Comparison of ENCODE assay signal across 1 cellular context in the genomic region with DNA sequence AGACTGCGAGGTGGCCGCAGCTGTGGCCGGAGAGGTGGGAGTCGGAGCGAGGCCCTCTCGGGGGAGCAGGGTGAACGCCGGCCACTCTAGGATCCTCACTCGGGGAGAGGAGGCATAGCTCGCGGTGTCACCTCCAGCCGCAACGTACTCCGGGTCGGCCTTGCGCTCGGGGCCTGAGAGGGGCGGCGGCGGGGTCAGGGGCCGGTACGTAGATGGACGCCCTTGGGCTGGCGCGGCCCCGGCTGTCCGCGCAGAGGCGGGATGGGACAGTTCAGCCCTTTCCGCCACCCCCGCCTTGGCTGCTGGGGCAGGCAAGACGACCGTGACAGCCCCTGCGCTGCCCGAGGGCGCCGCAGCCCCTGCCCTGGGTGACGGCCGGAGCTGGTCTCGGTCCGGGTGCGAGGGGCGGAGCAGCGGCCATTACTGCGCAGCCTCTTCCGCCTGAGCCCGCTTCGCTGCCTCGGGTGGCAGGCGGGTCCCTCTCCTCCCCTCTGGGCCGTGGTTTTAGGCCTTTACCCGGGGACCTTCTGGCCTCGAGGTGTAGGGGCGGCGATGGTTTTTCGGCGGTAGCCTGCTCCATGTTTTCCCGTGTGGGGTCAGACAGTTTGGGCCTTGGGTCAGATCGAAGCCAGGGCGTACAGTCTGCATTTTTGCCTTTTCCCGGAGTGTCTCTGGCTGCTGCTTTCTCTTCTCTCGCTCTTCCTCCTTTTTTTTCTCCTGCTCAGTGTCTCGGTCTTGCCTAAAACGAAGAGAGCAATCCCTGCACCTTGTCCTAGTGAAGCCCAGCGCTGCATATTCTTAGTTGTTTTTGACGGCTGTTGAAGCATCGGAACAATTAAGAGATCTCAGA.
TF ChIP-seq lines count a peak whose summit lies in the region.

No MANE protein-coding gene starts in this region.

TF ChIP-seq in HEK293, 187 proteins besides CTCF, POLR2A, EP300 and RAD21 (continued from another document and continues in another):
- TF ChIP-seq, protein P1, sequence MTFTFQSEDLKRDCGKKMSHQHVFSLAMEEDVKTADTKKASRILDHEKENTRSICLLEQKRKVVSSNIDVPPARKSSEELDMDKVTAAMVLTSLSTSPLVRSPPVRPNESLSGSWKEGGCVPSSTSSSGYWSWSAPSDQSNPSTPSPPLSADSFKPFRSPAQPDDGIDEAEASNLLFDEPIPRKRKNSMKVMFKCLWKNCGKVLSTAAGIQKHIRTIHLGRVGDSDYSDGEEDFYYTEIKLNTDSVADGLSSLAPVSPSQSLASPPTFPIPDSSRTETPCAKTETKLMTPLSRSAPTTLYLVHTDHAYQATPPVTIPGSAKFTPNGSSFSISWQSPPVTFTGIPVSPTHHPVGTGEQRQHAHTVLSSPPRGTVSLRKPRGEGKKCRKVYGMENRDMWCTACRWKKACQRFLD (tag by site-specific recombination; IDR thresholded peaks at IDR 0.05), result peak; percentile 54; the same call in 1 of the 2 replicates
- TF ChIP-seq KLF9 (tag by site-specific recombination; IDR thresholded peaks at IDR 0.05; ENCODE audit: low read depth) (peak; percentile 60; the same call in 1 of the 2 replicates), MYNN (tag by site-specific recombination; IDR thresholded peaks at IDR 0.05; ENCODE audit: borderline replicate concordance) (peak; percentile 10; the same call in 1 of the 2 replicates), ZNF169 (tag by site-specific recombination; IDR thresholded peaks at IDR 0.05) (no peak), ZNF768 (tag by site-specific recombination; IDR thresholded peaks at IDR 0.05) (no peak), ZFP3 (tag by site-specific recombination; IDR thresholded peaks at IDR 0.05; ENCODE audit: low read depth) (no peak), ZNF274 (IDR thresholded peaks at IDR 0.05; ENCODE audit: low read length) (no peak), ZNF274 (tag by site-specific recombination; IDR thresholded peaks at IDR 0.05; ENCODE audit: borderline replicate concordance) (no peak), ZNF184 (tag by site-specific recombination; IDR thresholded peaks at IDR 0.05) (no peak), FEZF1 (tag by site-specific recombination; IDR thresholded peaks at IDR 0.05) (no peak), ZNF677 (tag by site-specific recombination; IDR thresholded peaks at IDR 0.05) (no peak), ZNF19 (tag by site-specific recombination; IDR thresholded peaks at IDR 0.05; ENCODE audit: low read depth) (no peak), ZNF521 (tag by site-specific recombination; IDR thresholded peaks at IDR 0.05) (no peak), ZNF585B (tag by site-specific recombination; IDR thresholded peaks at IDR 0.05) (no peak), ZNF2 (tag by site-specific recombination; IDR thresholded peaks at IDR 0.05) (peak; percentile 46; the same call in 1 of the 2 replicates), BCL11B (tag by site-specific recombination; IDR thresholded peaks at IDR 0.05; ENCODE audit: low read depth) (peak; percentile 82; the same call in 1 of the 2 replicates), ZNF623 (tag by site-specific recombination; IDR thresholded peaks at IDR 0.05) (no peak), SP3 (tag by site-specific recombination; IDR thresholded peaks at IDR 0.05) (peak; percentile 56), GFI1B (tag by site-specific recombination; IDR thresholded peaks at IDR 0.05) (no peak), ZBTB8A (tag by site-specific recombination; IDR thresholded peaks at IDR 0.05) (peak; percentile 62), ZNF624 (tag by site-specific recombination; IDR thresholded peaks at IDR 0.05) (no peak), ZNF354C (tag by site-specific recombination; IDR thresholded peaks at IDR 0.05; ENCODE audit: borderline replicate concordance, low read depth) (no peak), ZBTB48 (tag by site-specific recombination; IDR thresholded peaks at IDR 0.05) (peak; percentile 76), HOXD13 (CRISPR knock-in tag; IDR thresholded peaks at IDR 0.05; ENCODE audit: borderline replicate concordance) (peak; percentile 73; the same call in 1 of the 2 replicates), ZNF426 (tag by site-specific recombination; IDR thresholded peaks at IDR 0.05) (no peak), ZNF335 (tag by site-specific recombination; conservative IDR thresholded peaks at IDR 0.05) (peak; percentile 97), ZFHX2 (tag by site-specific recombination; conservative IDR thresholded peaks at IDR 0.05) (peak; percentile 44; the same call in 1 of the 2 replicates), ZNF792 (tag by site-specific recombination; IDR thresholded peaks at IDR 0.05) (no peak; the same call in 1 of the 2 replicates), ZNF76 (tag by site-specific recombination; IDR thresholded peaks at IDR 0.05; ENCODE audit: borderline replicate concordance, low read depth) (no peak), GLIS2 (tag by site-specific recombination; IDR thresholded peaks at IDR 0.05) (peak; percentile 25; the same call in 1 of the 2 replicates), ZNF23 (tag by site-specific recombination; IDR thresholded peaks at IDR 0.05; ENCODE audit: borderline replicate concordance) (no peak), ZNF140 (tag by site-specific recombination; IDR thresholded peaks at IDR 0.05) (no peak), HOXA7 (CRISPR knock-in tag; IDR thresholded peaks at IDR 0.05; ENCODE audit: borderline replicate concordance) (no peak), ZFP41 (tag by site-specific recombination; IDR thresholded peaks at IDR 0.05; ENCODE audit: borderline replicate concordance) (no peak), ZNF701 (tag by site-specific recombination; IDR thresholded peaks at IDR 0.05) (no peak), ZNF266 (tag by site-specific recombination; IDR thresholded peaks at IDR 0.05; ENCODE audit: low read depth) (no peak), KLF8 (tag by site-specific recombination; IDR thresholded peaks at IDR 0.05) (peak; percentile 55; the same call in 1 of the 2 replicates), GLIS1 (tag by site-specific recombination; IDR thresholded peaks at IDR 0.05) (no peak), ZNF174 (tag by site-specific recombination; IDR thresholded peaks at IDR 0.05) (no peak), TCF7L2 (IDR thresholded peaks at IDR 0.05; ENCODE audit: borderline replicate concordance, low read depth, low read length) (no peak), ZNF548 (tag by site-specific recombination; IDR thresholded peaks at IDR 0.05) (no peak), ZNF350 (tag by site-specific recombination; IDR thresholded peaks at IDR 0.05) (no peak), ZNF48 (tag by site-specific recombination; IDR thresholded peaks at IDR 0.05) (no peak), KLF10 (tag by site-specific recombination; IDR thresholded peaks at IDR 0.05) (no peak), ZNF596 (tag by site-specific recombination; IDR thresholded peaks at IDR 0.05) (no peak)
- TF ChIP-seq, protein P2, sequence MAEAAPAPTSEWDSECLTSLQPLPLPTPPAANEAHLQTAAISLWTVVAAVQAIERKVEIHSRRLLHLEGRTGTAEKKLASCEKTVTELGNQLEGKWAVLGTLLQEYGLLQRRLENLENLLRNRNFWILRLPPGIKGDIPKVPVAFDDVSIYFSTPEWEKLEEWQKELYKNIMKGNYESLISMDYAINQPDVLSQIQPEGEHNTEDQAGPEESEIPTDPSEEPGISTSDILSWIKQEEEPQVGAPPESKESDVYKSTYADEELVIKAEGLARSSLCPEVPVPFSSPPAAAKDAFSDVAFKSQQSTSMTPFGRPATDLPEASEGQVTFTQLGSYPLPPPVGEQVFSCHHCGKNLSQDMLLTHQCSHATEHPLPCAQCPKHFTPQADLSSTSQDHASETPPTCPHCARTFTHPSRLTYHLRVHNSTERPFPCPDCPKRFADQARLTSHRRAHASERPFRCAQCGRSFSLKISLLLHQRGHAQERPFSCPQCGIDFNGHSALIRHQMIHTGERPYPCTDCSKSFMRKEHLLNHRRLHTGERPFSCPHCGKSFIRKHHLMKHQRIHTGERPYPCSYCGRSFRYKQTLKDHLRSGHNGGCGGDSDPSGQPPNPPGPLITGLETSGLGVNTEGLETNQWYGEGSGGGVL (tag by site-specific recombination; IDR thresholded peaks at IDR 0.05), result no peak
- TF ChIP-seq, protein P3, sequence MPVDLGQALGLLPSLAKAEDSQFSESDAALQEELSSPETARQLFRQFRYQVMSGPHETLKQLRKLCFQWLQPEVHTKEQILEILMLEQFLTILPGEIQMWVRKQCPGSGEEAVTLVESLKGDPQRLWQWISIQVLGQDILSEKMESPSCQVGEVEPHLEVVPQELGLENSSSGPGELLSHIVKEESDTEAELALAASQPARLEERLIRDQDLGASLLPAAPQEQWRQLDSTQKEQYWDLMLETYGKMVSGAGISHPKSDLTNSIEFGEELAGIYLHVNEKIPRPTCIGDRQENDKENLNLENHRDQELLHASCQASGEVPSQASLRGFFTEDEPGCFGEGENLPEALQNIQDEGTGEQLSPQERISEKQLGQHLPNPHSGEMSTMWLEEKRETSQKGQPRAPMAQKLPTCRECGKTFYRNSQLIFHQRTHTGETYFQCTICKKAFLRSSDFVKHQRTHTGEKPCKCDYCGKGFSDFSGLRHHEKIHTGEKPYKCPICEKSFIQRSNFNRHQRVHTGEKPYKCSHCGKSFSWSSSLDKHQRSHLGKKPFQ (tag by site-specific recombination; IDR thresholded peaks at IDR 0.05), result no peak
- TF ChIP-seq, protein P4, sequence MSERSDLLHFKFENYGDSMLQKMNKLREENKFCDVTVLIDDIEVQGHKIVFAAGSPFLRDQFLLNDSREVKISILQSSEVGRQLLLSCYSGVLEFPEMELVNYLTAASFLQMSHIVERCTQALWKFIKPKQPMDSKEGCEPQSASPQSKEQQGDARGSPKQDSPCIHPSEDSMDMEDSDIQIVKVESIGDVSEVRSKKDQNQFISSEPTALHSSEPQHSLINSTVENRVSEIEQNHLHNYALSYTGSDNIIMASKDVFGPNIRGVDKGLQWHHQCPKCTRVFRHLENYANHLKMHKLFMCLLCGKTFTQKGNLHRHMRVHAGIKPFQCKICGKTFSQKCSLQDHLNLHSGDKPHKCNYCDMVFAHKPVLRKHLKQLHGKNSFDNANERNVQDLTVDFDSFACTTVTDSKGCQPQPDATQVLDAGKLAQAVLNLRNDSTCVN (tag by site-specific recombination; optimal IDR thresholded peaks at IDR 0.05), result peak; percentile 94
- TF ChIP-seq, protein P5, sequence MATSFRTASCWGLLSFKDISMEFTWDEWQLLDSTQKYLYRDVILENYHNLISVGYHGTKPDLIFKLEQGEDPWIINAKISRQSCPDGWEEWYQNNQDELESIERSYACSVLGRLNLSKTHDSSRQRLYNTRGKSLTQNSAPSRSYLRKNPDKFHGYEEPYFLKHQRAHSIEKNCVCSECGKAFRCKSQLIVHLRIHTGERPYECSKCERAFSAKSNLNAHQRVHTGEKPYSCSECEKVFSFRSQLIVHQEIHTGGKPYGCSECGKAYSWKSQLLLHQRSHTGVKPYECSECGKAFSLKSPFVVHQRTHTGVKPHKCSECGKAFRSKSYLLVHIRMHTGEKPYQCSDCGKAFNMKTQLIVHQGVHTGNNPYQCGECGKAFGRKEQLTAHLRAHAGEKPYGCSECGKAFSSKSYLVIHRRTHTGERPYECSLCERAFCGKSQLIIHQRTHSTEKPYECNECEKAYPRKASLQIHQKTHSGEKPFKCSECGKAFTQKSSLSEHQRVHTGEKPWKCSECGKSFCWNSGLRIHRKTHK (tag by site-specific recombination; IDR thresholded peaks at IDR 0.05), result no peak
- TF ChIP-seq, protein P6, sequence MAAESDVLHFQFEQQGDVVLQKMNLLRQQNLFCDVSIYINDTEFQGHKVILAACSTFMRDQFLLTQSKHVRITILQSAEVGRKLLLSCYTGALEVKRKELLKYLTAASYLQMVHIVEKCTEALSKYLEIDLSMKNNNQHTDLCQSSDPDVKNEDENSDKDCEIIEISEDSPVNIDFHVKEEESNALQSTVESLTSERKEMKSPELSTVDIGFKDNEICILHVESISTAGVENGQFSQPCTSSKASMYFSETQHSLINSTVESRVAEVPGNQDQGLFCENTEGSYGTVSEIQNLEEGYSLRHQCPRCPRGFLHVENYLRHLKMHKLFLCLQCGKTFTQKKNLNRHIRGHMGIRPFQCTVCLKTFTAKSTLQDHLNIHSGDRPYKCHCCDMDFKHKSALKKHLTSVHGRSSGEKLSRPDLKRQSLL (tag by site-specific recombination; IDR thresholded peaks at IDR 0.05), result no peak
- TF ChIP-seq, protein P7, sequence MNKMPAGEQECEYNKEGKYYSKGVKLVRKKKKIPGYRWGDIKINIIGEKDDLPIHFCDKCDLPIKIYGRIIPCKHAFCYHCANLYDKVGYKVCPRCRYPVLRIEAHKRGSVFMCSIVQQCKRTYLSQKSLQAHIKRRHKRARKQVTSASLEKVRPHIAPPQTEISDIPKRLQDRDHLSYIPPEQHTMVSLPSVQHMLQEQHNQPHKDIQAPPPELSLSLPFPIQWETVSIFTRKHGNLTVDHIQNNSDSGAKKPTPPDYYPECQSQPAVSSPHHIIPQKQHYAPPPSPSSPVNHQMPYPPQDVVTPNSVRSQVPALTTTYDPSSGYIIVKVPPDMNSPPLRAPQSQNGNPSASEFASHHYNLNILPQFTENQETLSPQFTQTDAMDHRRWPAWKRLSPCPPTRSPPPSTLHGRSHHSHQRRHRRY (tag by site-specific recombination; IDR thresholded peaks at IDR 0.05), result no peak
- TF ChIP-seq, protein P8, sequence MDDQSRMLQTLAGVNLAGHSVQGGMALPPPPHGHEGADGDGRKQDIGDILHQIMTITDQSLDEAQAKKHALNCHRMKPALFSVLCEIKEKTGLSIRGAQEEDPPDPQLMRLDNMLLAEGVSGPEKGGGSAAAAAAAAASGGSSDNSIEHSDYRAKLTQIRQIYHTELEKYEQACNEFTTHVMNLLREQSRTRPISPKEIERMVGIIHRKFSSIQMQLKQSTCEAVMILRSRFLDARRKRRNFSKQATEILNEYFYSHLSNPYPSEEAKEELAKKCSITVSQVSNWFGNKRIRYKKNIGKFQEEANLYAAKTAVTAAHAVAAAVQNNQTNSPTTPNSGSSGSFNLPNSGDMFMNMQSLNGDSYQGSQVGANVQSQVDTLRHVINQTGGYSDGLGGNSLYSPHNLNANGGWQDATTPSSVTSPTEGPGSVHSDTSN (CRISPR knock-in tag; IDR thresholded peaks at IDR 0.05), result peak; percentile 60; the same call in 1 of the 2 replicates
- TF ChIP-seq, protein P9, sequence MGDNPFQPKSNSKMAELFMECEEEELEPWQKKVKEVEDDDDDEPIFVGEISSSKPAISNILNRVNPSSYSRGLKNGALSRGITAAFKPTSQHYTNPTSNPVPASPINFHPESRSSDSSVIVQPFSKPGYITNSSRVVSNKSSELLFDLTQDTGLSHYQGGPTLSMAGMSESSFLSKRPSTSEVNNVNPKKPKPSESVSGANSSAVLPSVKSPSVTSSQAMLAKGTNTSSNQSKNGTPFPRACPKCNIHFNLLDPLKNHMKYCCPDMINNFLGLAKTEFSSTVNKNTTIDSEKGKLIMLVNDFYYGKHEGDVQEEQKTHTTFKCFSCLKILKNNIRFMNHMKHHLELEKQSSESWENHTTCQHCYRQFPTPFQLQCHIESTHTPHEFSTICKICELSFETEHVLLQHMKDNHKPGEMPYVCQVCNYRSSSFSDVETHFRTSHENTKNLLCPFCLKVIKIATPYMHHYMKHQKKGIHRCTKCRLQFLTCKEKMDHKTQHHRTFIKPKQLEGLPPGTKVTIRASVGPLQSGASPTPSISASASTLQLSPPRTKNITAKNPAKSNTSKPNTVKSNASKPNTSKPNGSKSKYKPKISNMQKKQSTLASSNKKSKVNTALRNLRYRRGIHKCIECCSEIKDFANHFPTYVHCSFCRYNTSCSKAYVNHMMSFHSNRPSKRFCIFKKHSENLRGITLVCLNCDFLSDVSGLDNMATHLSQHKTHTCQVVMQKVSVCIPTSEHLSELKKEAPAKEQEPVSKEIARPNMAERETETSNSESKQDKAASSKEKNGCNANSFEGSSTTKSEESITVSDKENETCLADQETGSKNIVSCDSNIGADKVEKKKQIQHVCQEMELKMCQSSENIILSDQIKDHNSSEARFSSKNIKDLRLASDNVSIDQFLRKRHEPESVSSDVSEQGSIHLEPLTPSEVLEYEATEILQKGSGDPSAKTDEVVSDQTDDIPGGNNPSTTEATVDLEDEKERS (tag by site-specific recombination; IDR thresholded peaks at IDR 0.05), result no peak
